Comparison of ENCODE assay signal across 1 cellular context in the genomic region with DNA sequence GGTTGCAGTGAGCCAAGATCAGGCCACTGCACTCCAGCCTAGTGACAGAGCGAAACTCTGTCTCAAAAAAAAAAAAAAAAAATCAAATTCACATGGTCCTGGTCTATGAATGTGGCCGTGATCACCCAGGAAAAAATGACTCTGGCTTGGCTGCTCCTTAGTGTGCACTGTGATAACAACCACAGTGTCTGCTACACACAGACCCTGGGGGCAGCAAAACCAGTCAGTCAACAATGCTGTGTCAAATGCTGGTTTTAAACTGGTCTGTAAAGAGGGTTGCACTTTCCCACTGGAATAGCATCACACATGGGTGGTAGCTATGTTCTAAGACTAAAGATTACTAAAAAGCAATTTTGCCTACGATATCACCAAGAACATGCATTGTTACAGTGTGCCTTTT.
TF ChIP-seq lines count a peak whose summit lies in the region.

No MANE protein-coding gene starts in this region.

TF ChIP-seq in GM12878, 131 proteins besides CTCF, POLR2A, EP300 and RAD21 (continued from another document):
- TF ChIP-seq, protein P1, sequence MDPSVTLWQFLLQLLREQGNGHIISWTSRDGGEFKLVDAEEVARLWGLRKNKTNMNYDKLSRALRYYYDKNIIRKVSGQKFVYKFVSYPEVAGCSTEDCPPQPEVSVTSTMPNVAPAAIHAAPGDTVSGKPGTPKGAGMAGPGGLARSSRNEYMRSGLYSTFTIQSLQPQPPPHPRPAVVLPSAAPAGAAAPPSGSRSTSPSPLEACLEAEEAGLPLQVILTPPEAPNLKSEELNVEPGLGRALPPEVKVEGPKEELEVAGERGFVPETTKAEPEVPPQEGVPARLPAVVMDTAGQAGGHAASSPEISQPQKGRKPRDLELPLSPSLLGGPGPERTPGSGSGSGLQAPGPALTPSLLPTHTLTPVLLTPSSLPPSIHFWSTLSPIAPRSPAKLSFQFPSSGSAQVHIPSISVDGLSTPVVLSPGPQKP (IDR thresholded peaks at IDR 0.05; ENCODE audit: low read depth, low read length) = no peak
